9 cellular contexts compared by ENCODE assay signal in the genomic region with DNA sequence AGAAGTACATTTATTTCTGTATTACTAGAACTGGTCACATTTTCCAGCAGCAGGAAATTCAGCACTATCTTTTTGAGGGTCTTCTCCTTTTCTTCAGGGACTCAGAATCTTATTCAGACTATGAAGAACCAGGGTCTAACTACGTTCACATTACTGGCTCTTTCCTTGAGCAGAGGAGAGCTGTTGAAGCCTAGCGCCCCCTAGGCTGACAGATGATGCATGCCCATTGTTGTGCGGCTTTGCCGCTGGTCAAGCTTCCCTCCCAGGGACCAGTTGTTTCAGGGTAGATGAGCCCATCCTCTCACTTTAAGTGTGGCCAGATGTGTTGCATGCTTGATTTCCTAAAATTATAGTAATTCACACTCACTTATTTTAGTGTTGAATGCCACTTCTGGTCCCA.
DNase-seq lines count a peak whose midpoint lies in the region; ATAC-seq and TF ChIP-seq lines count a peak whose summit lies in the region.
"Had no signal": no experiment of that assay in that cellular context is flagged by ENCODE, and none has a peak within 500 bp of the region (broad histone marks: within the 10 kb centered on the region; RNA-seq: fewer than 3 reads in every experiment).

No MANE protein-coding gene starts in this region.

- peak; percentile 11 for DNase-seq in H7
- DNase-seq in SK-MEL-5 (ENCODE audit: low read depth, low spot score), result peak; percentile 65
- DNase-seq in iPS DF 6.9 (ENCODE audit: low read depth, low spot score), result peak; percentile 60
- DNase-seq in LoVo (ENCODE audit: low spot score), result no peak
- no peak for DNase-seq in NCI-H510A treated with DMSO at 0.1 percent for 48 hours (lab: John Stamatoyannopoulos, UW)
- DNase-seq in activated T-helper 2 cell treated with anti-CD3 and anti-CD28 coated beads, Interferon-gamma antibody, Interleukin-2, Interleukin-4, amounts not matched to agents 10 μg/mL and 5 μg/mL and 100 μg/mL, durations not matched to agents 14 hours and 24 hours and 36 hours (ENCODE audit: low spot score), result no peak
- DNase-seq in stimulated activated naive CD8-positive, alpha-beta T cell treated with anti-CD3 and anti-CD28 coated beads, Interleukin-15, amount 100 ng/mL, for 72 hours, result no peak

- no peak overlapping the region for H3K27ac Mint-ChIP-seq in activated T-helper 2 cell treated with anti-CD3 and anti-CD28 coated beads, Interferon-gamma antibody, Interleukin-2, Interleukin-4, amounts not matched to agents 10 μg/mL and 5 μg/mL and 100 μg/mL, durations not matched to agents 14 hours and 24 hours and 36 hours
- no peak overlapping the region for H3K27ac Mint-ChIP-seq in stimulated activated naive CD8-positive, alpha-beta T cell treated with anti-CD3 and anti-CD28 coated beads, Interleukin-15, amount 100 ng/mL, for 72 hours

- no peaks in the 10 kb centered on the region for H3K27me3 Mint-ChIP-seq in activated T-helper 2 cell treated with anti-CD3 and anti-CD28 coated beads, Interferon-gamma antibody, Interleukin-2, Interleukin-4, amounts not matched to agents 10 μg/mL and 5 μg/mL and 100 μg/mL, durations not matched to agents 14 hours and 24 hours and 36 hours (ENCODE audit: low read depth)
- peaks cover 12% of the 10 kb centered on the region for H3K27me3 Mint-ChIP-seq in stimulated activated naive CD8-positive, alpha-beta T cell treated with anti-CD3 and anti-CD28 coated beads, Interleukin-15, amount 100 ng/mL, for 72 hours

- no CpG with 5 or more reads among the region's 4 CpGs for WGBS in iPS DF 6.9 (ENCODE audit: insufficient coverage, insufficient read length)

- H3K36me3 ChIP-seq in DOHH2 (ENCODE audit: control insufficient read depth, low read length) (no peaks in the 10 kb centered on the region), H7 (replicated peaks; ENCODE audit: control insufficient read depth, insufficient read depth, low read length) (no peaks in the 10 kb centered on the region), iPS DF 6.9 (ENCODE audit: control insufficient read depth, insufficient read depth, low read length) (no peaks in the 10 kb centered on the region)
- H3K36me3 ChIP-seq: prostate gland had no signal

- H3K27ac ChIP-seq in DOHH2 (ENCODE audit: low read depth, low read length) (no peak overlapping the region), iPS DF 6.9 (ENCODE audit: low read length) (no peak overlapping the region)
- H3K27ac ChIP-seq: prostate gland had no signal

- no peaks in the 10 kb centered on the region for H4K20me1 ChIP-seq in DOHH2 (ENCODE audit: control insufficient read depth, insufficient read depth, low read depth, low read length)

- no peak overlapping the region for H3K4me2 ChIP-seq in DOHH2 (ENCODE audit: low read length)

- no peaks in the 10 kb centered on the region for H3K9me3 Mint-ChIP-seq in activated T-helper 2 cell treated with anti-CD3 and anti-CD28 coated beads, Interferon-gamma antibody, Interleukin-2, Interleukin-4, amounts not matched to agents 10 μg/mL and 5 μg/mL and 100 μg/mL, durations not matched to agents 14 hours and 24 hours and 36 hours
- peaks cover 0 to 6% of the 10 kb centered on the region in 2 donors for H3K9me3 Mint-ChIP-seq in stimulated activated naive CD8-positive, alpha-beta T cell treated with anti-CD3 and anti-CD28 coated beads, Interleukin-15, amount 100 ng/mL, for 72 hours

- H3K9me2 ChIP-seq in DOHH2 (replicated peaks; ENCODE audit: control insufficient read depth, low read length), result no peaks in the 10 kb centered on the region; the same call in 1 of the 2 replicates

- no peak overlapping the region for H3K4me3 Mint-ChIP-seq in activated T-helper 2 cell treated with anti-CD3 and anti-CD28 coated beads, Interferon-gamma antibody, Interleukin-2, Interleukin-4, amounts not matched to agents 10 μg/mL and 5 μg/mL and 100 μg/mL, durations not matched to agents 14 hours and 24 hours and 36 hours (ENCODE audit: low read depth)
- H3K4me3 Mint-ChIP-seq in stimulated activated naive CD8-positive, alpha-beta T cell treated with anti-CD3 and anti-CD28 coated beads, Interleukin-15, amount 100 ng/mL, for 72 hours, result no peak overlapping the region

- H3K9me3 ChIP-seq in DOHH2 (ENCODE audit: control insufficient read depth, insufficient read depth, low read length), result no peaks in the 10 kb centered on the region
- no peaks in the 10 kb centered on the region for H3K9me3 ChIP-seq in iPS DF 6.9 (ENCODE audit: control insufficient read depth, insufficient read depth, low read length)
- H3K9me3 ChIP-seq: prostate gland had no signal

- intact Hi-C loops in activated T-helper 2 cell treated with anti-CD3 and anti-CD28 coated beads, Interferon-gamma antibody, Interleukin-2, Interleukin-4, amounts not matched to agents 10 μg/mL and 5 μg/mL and 100 μg/mL, durations not matched to agents 14 hours and 24 hours and 36 hours (cut with micrococcal nuclease), result loop anchor here (5.0 kb wide), 1 partner anchor 650 kb away; no protein-coding TSS in a partner anchor

- TF ChIP-seq CTCF in DOHH2 (IDR thresholded peaks at IDR 0.05; ENCODE audit: low read depth, low read length, poor library complexity, severe bottlenecking), result peak; percentile 74

- ATAC-seq in stimulated activated naive CD8-positive, alpha-beta T cell treated with anti-CD3 and anti-CD28 coated beads, Interleukin-15, amount 100 ng/mL, for 72 hours, result no peak

- in situ Hi-C loops in SK-MEL-5 (cut with HindIII; ENCODE audit: low pct_unique_long_range_greater_than_20kb, low sequenced_read_pairs), result no loop called here

- H3K4me1 ChIP-seq in DOHH2 (ENCODE audit: control insufficient read depth, low read length), result no peaks in the 10 kb centered on the region
- H3K4me1 ChIP-seq in iPS DF 6.9 (ENCODE audit: control insufficient read depth, insufficient read depth, low read length), result no peaks in the 10 kb centered on the region
- H3K4me1 ChIP-seq: prostate gland had no signal

- H3K27me3 ChIP-seq in DOHH2 (ENCODE audit: control insufficient read depth, low read length) (no peaks in the 10 kb centered on the region), H7 (ENCODE audit: control insufficient read depth, insufficient read depth, low read length) (no peaks in the 10 kb centered on the region), iPS DF 6.9 (ENCODE audit: control insufficient read depth, insufficient read depth, low read length) (no peaks in the 10 kb centered on the region)

- no peaks in the 10 kb centered on the region for H3K79me2 ChIP-seq in DOHH2 (ENCODE audit: control insufficient read depth, low read length)

- H3F3A ChIP-seq in DOHH2 (ENCODE audit: control insufficient read depth, insufficient read depth), result no peaks in the 10 kb centered on the region

- H3K36me3 Mint-ChIP-seq in activated T-helper 2 cell treated with anti-CD3 and anti-CD28 coated beads, Interferon-gamma antibody, Interleukin-2, Interleukin-4, amounts not matched to agents 10 μg/mL and 5 μg/mL and 100 μg/mL, durations not matched to agents 14 hours and 24 hours and 36 hours (ENCODE audit: low read depth), result no peaks in the 10 kb centered on the region

- no peaks in the 10 kb centered on the region for H3K4me1 Mint-ChIP-seq in activated T-helper 2 cell treated with anti-CD3 and anti-CD28 coated beads, Interferon-gamma antibody, Interleukin-2, Interleukin-4, amounts not matched to agents 10 μg/mL and 5 μg/mL and 100 μg/mL, durations not matched to agents 14 hours and 24 hours and 36 hours (ENCODE audit: low read depth)
- H3K4me1 Mint-ChIP-seq in stimulated activated naive CD8-positive, alpha-beta T cell treated with anti-CD3 and anti-CD28 coated beads, Interleukin-15, amount 100 ng/mL, for 72 hours, result no peaks in the 10 kb centered on the region

- H3K4me3 ChIP-seq in DOHH2 (ENCODE audit: low read length) (no peak overlapping the region), H7 (ENCODE audit: insufficient read depth, low read depth, low read length) (no peak overlapping the region), iPS DF 6.9 (ENCODE audit: low read length) (no peak overlapping the region)
- H3K4me3 ChIP-seq: prostate gland had no signal

Comparison
In these comparisons a context has a peak if more than half of its experiments do, and no peak if none do; other contexts are left out.
1. DNase-seq: peak in H7 (single experiment), SK-MEL-5 (single experiment) and iPS DF 6.9 (single experiment); none in LoVo (single experiment), NCI-H510A treated with DMSO at 0.1 percent for 48 hours (single experiment), activated T-helper 2 cell treated with anti-CD3 and anti-CD28 coated beads, Interferon-gamma antibody, Interleukin-2, Interleukin-4, amounts not matched to agents 10 μg/mL and 5 μg/mL and 100 μg/mL, durations not matched to agents 14 hours and 24 hours and 36 hours (single experiment) and stimulated activated naive CD8-positive, alpha-beta T cell treated with anti-CD3 and anti-CD28 coated beads, Interleukin-15, amount 100 ng/mL, for 72 hours (0 of 2).